In genomic region chr2:219569041-219569440, GRCh38 we compare ENCODE assay signal across 23 cellular contexts. TPM values are rescaled to one million over a fixed set of nuclear protein-coding genes. Genes with fewer than 3 reads are reported as not detected.
DNase-seq lines count a peak whose midpoint lies in the region; ATAC-seq and TF ChIP-seq lines count a peak whose summit lies in the region.
"Had no signal": no experiment of that assay in that cellular context is flagged by ENCODE, and none has a peak within 500 bp of the region (broad histone marks: within the 10 kb centered on the region; RNA-seq: fewer than 3 reads in every experiment).

No MANE protein-coding gene starts in this region.

- TF ChIP-seq CTCF in GM20000 (IDR thresholded peaks at IDR 0.05; ENCODE audit: extremely low read depth, missing control alignments) (no peak), PC-9 (conservative IDR thresholded peaks at IDR 0.05) (no peak)

- no peaks in the 10 kb centered on the region for H3K9me3 ChIP-seq in PC-9 (ENCODE audit: insufficient read depth, low read depth)
- H3K9me3 ChIP-seq: colonic mucosa, left lung, prostate gland, tibial artery had no signal

- peak overlapping the region; percentile 98 for H3K4me2 ChIP-seq in PC-9

- POLR2A ChIA-PET in PC-9 (lab: Charles Lee; ENCODE audit: unreplicated experiment): interaction anchor here (0.7 to 1.1 kb wide), 3 partner anchors 8 to 27 kb away, joined by 4 to 6 read pairs (median 6); no protein-coding TSS in a partner anchor

- H3K4me1 ChIP-seq in PC-9 (replicated peaks; ENCODE audit: insufficient read depth): peaks cover 28% of the 10 kb centered on the region
- H3K4me1 ChIP-seq: colonic mucosa, prostate gland had no signal

- DNase-seq in GM20000 (ENCODE audit: low spot score) (peak; percentile 5), PC-9 (peak; percentile 79 to 91), glomerular visceral epithelial cell (ENCODE audit: extremely low spot score) (peak; percentile 82), renal cortical epithelial cell (ENCODE audit: low read depth) (peak; percentile 92), activated gamma-delta T cell (lab: John Stamatoyannopoulos, UW) (no peak), epidermal melanocyte (ENCODE audit: insufficient read length, low spot score) (no peak), Right ventricle myocardium inferior (ENCODE audit: missing footprints) (no peak)
- DNase-seq in activated CD4-positive, CD25-positive, alpha-beta regulatory T cell (lab: John Stamatoyannopoulos, UW): no peak
- DNase-seq: activated CD4-positive, alpha-beta T cell treated with anti-CD3 and anti-CD28 coated beads, Interleukin-2, amount 50 U/mL, for 4 hours; activated CD8-positive, alpha-beta memory T cell treated with anti-CD3 and anti-CD28 coated beads, Interleukin-2, amount 50 U/mL, for 4 hours; colonic mucosa; head of caudate nucleus; IMR-90; left lung; midbrain; NCI-H2107; NCI-H510A treated with DMSO at 0.1 percent for 48 hours; small intestine; stimulated activated naive B cell treated with anti-CD40 and anti-IgM and Interleukin-4, amounts not matched to agents 10 μg/mL and 1 μg/mL and 100 μg/mL, for 72 hours; tibial artery had no signal

- CTCF ChIA-PET in PC-9 (lab: Charles Lee): no interaction called here

- peaks cover 13% of the 10 kb centered on the region for H3K79me2 ChIP-seq in PC-9 (ENCODE audit: low read depth)

- H3K4me3 ChIP-seq in PC-9: peak overlapping the region; percentile 67; the same call in 1 of the 2 replicates
- H3K4me3 ChIP-seq: colonic mucosa, GM12878, prostate gland, tibial artery had no signal

- H3K36me3 ChIP-seq in PC-9 (ENCODE audit: low read depth): no peaks in the 10 kb centered on the region
- H3K36me3 ChIP-seq: colonic mucosa, prostate gland had no signal

- no peaks in the 10 kb centered on the region for H4K20me1 ChIP-seq in PC-9 (ENCODE audit: insufficient read depth)

- no peak overlapping the region; the same call in 1 of the 2 replicates for H3K27ac ChIP-seq in PC-9
- H3K27ac ChIP-seq: colonic mucosa, left lung, prostate gland, RWPE1, tibial artery had no signal

- H2AFZ ChIP-seq in PC-9: no peak overlapping the region

- BruUV-seq in PC-9 (replicated peaks; lab: Mats Ljungman, UMichigan): no TSS peak

- ATAC-seq in Right ventricle myocardium inferior: no peak
- ATAC-seq: GM12878; left lung; stimulated activated naive B cell treated with anti-CD40 and anti-IgM and Interleukin-4, amounts not matched to agents 10 μg/mL and 1 μg/mL and 100 μg/mL, for 72 hours had no signal

- H3K27me3 ChIP-seq in PC-9 (ENCODE audit: insufficient read depth, low read depth): no peaks in the 10 kb centered on the region
- H3K27me3 ChIP-seq: tibial artery had no signal

- no peaks in the 10 kb centered on the region for H3K9me2 ChIP-seq in PC-9 (ENCODE audit: insufficient read depth)

- peaks cover 13% of the 10 kb centered on the region for H3F3A ChIP-seq in PC-9 (ENCODE audit: insufficient read depth, low read depth)

- intact Hi-C loops in PC-9 (cut with micrococcal nuclease; ENCODE audit: unreplicated experiment) (no loop called here), Right ventricle myocardium inferior (cut with DNase I) (no loop called here)

RNA-seq across cellular contexts. Expression of gene OBSL1, which starts 2.3 kb away (rescaled TPM):
- total RNA-seq in PC-9 (2021) (110 and 161 TPM in 2 replicates), renal cortical epithelial cell (20.8 and 145 TPM in 2 replicates), Right ventricle myocardium inferior (158 TPM)

RNA-seq across cellular contexts. Expression of gene INHA, which starts 3.1 kb away (rescaled TPM):
- total RNA-seq in PC-9 (2021) (5.2 and 9.1 TPM in 2 replicates), renal cortical epithelial cell (0.70 TPM in 1 of 2 replicates, not detected in the other), Right ventricle myocardium inferior (1.9 TPM)
- total RNA-seq: colonic mucosa, GM12878, IMR-90 had no signal

RNA-seq across cellular contexts. Expression of gene TMEM198, which starts 25.2 kb away (rescaled TPM):
- total RNA-seq in PC-9 (2021) (3.6 and 5.8 TPM in 2 replicates), renal cortical epithelial cell (1.6 and 2.2 TPM in 2 replicates), Right ventricle myocardium inferior (2.7 TPM)

RNA-seq across cellular contexts. Expression of gene CHPF, which starts 25.4 kb away (rescaled TPM):
- total RNA-seq in PC-9 (2021) (78.2 and 89.7 TPM in 2 replicates), renal cortical epithelial cell (73.8 and 136 TPM in 2 replicates), Right ventricle myocardium inferior (92.2 TPM)

RNA-seq across cellular contexts. Expression of gene STK11IP, which starts 28.6 kb away (rescaled TPM):
- total RNA-seq in PC-9 (2021): 40.6 and 42.5 TPM in 2 replicates
- total RNA-seq in renal cortical epithelial cell: 12.7 and 18.7 TPM in 2 replicates
- 13.9 TPM for total RNA-seq in Right ventricle myocardium inferior

Comparison
In these comparisons a context has a peak if more than half of its experiments do, and no peak if none do; other contexts are left out.
1. DNase-seq: peak in GM20000 (single experiment), PC-9 (2 of 2), glomerular visceral epithelial cell (single experiment) and renal cortical epithelial cell (single experiment); none in activated gamma-delta T cell (single experiment), activated CD4-positive, CD25-positive, alpha-beta regulatory T cell (0 of 4), epidermal melanocyte (single experiment) and Right ventricle myocardium inferior (single experiment).